16 cellular contexts compared by ENCODE assay signal in the genomic region with DNA sequence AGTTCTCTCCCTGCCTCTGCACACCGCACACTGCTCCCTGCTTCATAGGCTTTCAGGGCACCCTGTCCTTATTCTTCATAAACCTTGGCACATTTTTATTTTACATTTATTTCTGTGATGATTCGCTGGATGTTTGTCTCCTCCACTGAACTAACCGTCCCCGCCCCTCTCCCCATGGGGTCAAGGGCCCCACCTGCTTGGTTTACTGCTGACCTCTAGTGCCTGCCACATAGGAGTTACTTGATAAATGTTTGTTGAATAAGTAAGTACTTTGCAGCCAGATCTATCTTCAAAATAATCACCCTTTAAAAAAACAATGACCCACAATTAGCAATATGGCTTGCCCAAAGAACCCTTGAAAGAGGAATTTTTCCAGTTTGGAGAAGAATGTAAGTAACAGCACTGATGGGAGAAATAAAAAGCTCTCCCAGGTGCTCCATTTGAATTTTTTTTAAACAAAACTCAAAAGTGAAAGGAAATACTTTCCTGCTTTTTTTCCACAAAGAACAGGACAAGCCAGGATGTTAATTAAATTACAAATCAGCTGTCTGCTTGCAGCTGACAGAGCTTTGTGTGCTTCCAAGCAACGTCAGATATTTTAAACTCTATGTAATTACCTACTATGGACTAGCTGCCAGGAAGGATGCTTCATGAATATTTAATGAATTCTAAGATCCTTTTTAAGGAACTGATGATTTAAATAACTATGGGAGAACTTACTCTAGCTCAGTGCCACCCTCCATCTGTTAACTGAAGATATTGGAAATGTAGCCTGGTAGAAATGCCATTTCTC.
DNase-seq lines count a peak whose midpoint lies in the region; ATAC-seq lines count a peak whose summit lies in the region.
"Had no signal": no experiment of that assay in that cellular context is flagged by ENCODE, and none has a peak within 500 bp of the region (broad histone marks: within the 10 kb centered on the region; RNA-seq: fewer than 3 reads in every experiment).

No MANE protein-coding gene starts in this region.

- H3K27me3 ChIP-seq in SJCRH30: no peaks in the 10 kb centered on the region
- H3K27me3 ChIP-seq: ascending aorta, colonic mucosa had no signal

- H3K4me3 ChIP-seq in SJCRH30: no peak overlapping the region
- H3K4me3 ChIP-seq: ascending aorta, colonic mucosa, SK-N-MC, smooth muscle cell had no signal

- no peak overlapping the region for H3K27ac ChIP-seq in SJCRH30
- H3K27ac ChIP-seq: ascending aorta, colonic mucosa, SK-N-MC had no signal

- peaks cover 4% of the 10 kb centered on the region; the same call in 1 of the 2 replicates for H3K4me1 ChIP-seq in SJCRH30
- H3K4me1 ChIP-seq: ascending aorta, colonic mucosa had no signal

- no peak for ATAC-seq in GM18498 (IDR thresholded peaks at IDR 0.05; ENCODE audit: unreplicated experiment)
- ATAC-seq: stimulated activated naive CD8-positive, alpha-beta T cell treated with anti-CD3 and anti-CD28 coated beads, Interleukin-15, Interleukin-2, amounts not matched to agents 100 U/mL and 50 U/mL, for 24 hours had no signal

- H3K9me3 ChIP-seq in SJCRH30 (replicated peaks): peaks cover 4% of the 10 kb centered on the region; the same call in 1 of the 2 replicates
- H3K9me3 ChIP-seq: ascending aorta, colonic mucosa had no signal

- DNase-seq in COR-L47 (lab: John Stamatoyannopoulos, UW): peak; percentile 74
- peak; percentile 75 for DNase-seq in NCI-H1417 treated with DMSO at 0.1 percent for 48 hours (lab: John Stamatoyannopoulos, UW)
- peak; percentile 13 to 41 for DNase-seq in SJCRH30
- peak; percentile 39 for DNase-seq in iPS-NIHi11 (ENCODE audit: low spot score)
- no peak for DNase-seq in amniotic stem cell (lab: John Stamatoyannopoulos, UW)
- DNase-seq in KG1 (lab: John Stamatoyannopoulos, UW): no peak
- no peak for DNase-seq in DMS153 (lab: John Stamatoyannopoulos, UW)
- DNase-seq: colonic mucosa; DND-41; GOT3; NCI-H1436; stimulated activated naive CD8-positive, alpha-beta T cell treated with anti-CD3 and anti-CD28 coated beads, Interleukin-15, Interleukin-2, amounts not matched to agents 100 U/mL and 50 U/mL, for 24 hours had no signal

- no peaks in the 10 kb centered on the region for H3K36me3 ChIP-seq in SJCRH30
- H3K36me3 ChIP-seq: ascending aorta, colonic mucosa had no signal

Comparison
In these comparisons a context has a peak if more than half of its experiments do, and no peak if none do; other contexts are left out.
1. DNase-seq: peak in COR-L47 (single experiment), NCI-H1417 treated with DMSO at 0.1 percent for 48 hours (single experiment), SJCRH30 (2 of 2) and iPS-NIHi11 (single experiment); none in amniotic stem cell (single experiment), KG1 (single experiment) and DMS153 (single experiment).